ENCODE assay signal across 17 cellular contexts in the genomic region with DNA sequence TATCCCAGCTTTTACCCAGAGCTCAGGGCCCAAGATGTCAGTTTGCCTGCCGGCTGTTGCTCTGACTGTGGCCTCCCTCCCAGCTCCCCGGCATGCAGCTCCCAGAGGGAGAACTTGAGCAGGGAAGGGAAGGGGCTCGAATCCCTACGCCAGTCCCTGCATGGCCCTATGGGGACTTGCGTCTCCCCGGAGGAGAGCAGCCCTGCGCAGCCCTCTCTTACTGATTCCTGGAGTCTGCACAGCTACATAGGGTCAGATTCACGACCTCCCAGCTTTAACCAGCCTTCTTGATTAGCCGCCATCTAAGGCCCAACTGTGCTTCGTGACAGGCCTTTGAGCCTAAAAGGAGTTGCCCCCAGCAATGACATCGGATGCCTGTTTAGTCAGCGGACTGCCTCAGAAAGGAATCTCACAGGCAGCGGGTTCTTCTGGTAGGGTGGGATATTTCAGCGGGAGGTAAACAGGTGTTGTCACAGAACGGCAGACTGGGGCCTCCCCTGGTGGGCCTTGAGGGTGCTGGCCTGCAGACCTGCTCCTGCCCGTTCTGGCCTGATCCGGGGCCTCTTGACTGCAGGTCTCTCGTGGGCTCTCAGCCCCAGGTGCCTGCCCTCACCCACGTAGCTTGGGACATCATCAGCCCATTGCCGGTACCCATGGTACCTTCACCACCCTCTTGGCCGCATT. TPM values are rescaled to one million over a fixed set of nuclear protein-coding genes. Genes with fewer than 3 reads are reported as not detected.
DNase-seq lines count a peak whose midpoint lies in the region; ATAC-seq, FAIRE-seq and TF ChIP-seq lines count a peak whose summit lies in the region.
"Had no signal": no experiment of that assay in that cellular context is flagged by ENCODE, and none has a peak within 500 bp of the region (broad histone marks: within the 10 kb centered on the region; RNA-seq: fewer than 3 reads in every experiment).

No MANE protein-coding gene starts in this region.

- no peak overlapping the region for H3K9ac ChIP-seq in kidney (ENCODE audit: low read length in 2 of 2)
- H3K9ac ChIP-seq in trophoblast cell (ENCODE audit: low read length): no peak overlapping the region

- DNase-seq in left ventricle myocardium inferior: peak; percentile 10
- DNase-seq in right atrium auricular region (ENCODE audit: low spot score): no peak
- peak; percentile 63 for DNase-seq in kidney
- peak; percentile 95 for DNase-seq in trophoblast cell
- no peak for DNase-seq in NCI-H526 (lab: John Stamatoyannopoulos, UW)
- DNase-seq in activated CD4-positive, CD25-positive, alpha-beta regulatory T cell (lab: John Stamatoyannopoulos, UW): no peak
- DNase-seq: DMS53, H7, Karpas-422, MM.1S, NCI-H1105 treated with DMSO at 0.1 percent for 48 hours, NCI-H187 had no signal

- no peak overlapping the region for H4K8ac ChIP-seq in trophoblast cell (ENCODE audit: low read depth, low read length)

- peaks cover 1% of the 10 kb centered on the region for H3K79me2 ChIP-seq in trophoblast cell (ENCODE audit: control insufficient read depth, insufficient read depth, low read length, poor library complexity)

- H3K4ac ChIP-seq in trophoblast cell (ENCODE audit: low read depth, low read length): no peak overlapping the region

- peak overlapping the region; percentile 64 for H4K91ac ChIP-seq in trophoblast cell (ENCODE audit: low read depth, low read length)

- H3K27me3 ChIP-seq in left ventricle myocardium inferior (ENCODE audit: low read depth): no peaks in the 10 kb centered on the region
- H3K27me3 ChIP-seq in right atrium auricular region: no peaks in the 10 kb centered on the region
- no peaks in the 10 kb centered on the region for H3K27me3 ChIP-seq in trophoblast cell (ENCODE audit: insufficient read depth, low read length)
- H3K27me3 ChIP-seq: Peyer's patch had no signal

- ATAC-seq in HG02981 (IDR thresholded peaks at IDR 0.05; ENCODE audit: unreplicated experiment): no peak
- ATAC-seq: GM12878 had no signal

- peak overlapping the region; percentile 19 for H2BK12ac ChIP-seq in trophoblast cell (ENCODE audit: low read length)

- no peak overlapping the region for H2AFZ ChIP-seq in trophoblast cell (ENCODE audit: insufficient read depth, low read length, poor library complexity)

- no CpG with 5 or more reads among the region's 21 CpGs for WGBS in trophoblast cell (ENCODE audit: extremely low coverage, insufficient coverage, insufficient read length)

- peak overlapping the region; percentile 49 for H2BK5ac ChIP-seq in trophoblast cell (ENCODE audit: low read depth, low read length, poor library complexity)

- no peak overlapping the region for H3K27ac ChIP-seq in left ventricle myocardium inferior (replicated peaks)
- no peak overlapping the region for H3K27ac ChIP-seq in right atrium auricular region
- no peak overlapping the region for H3K27ac ChIP-seq in kidney (ENCODE audit: low read depth in 2 of 2, low read length in 2 of 2)
- peak overlapping the region; percentile 24 for H3K27ac ChIP-seq in trophoblast cell (ENCODE audit: low read depth, low read length)
- H3K27ac ChIP-seq: Peyer's patch had no signal

- H3K4me1 ChIP-seq in left ventricle myocardium inferior (peaks cover 19% of the 10 kb centered on the region), right atrium auricular region (peaks cover 0 to 9% of the 10 kb centered on the region in 2 donors), kidney (ENCODE audit: control insufficient read depth in 1 of 2, insufficient read depth in 1 of 2, low read depth in 1 of 2, low read length in 2 of 2) (peaks cover 0 to 20% of the 10 kb centered on the region in 2 donors), trophoblast cell (ENCODE audit: control insufficient read depth in 1 of 2, insufficient read depth in 2 of 2, low read length in 2 of 2) (peaks cover 45 to 50% of the 10 kb centered on the region in 2 experiments)
- H3K4me1 ChIP-seq: Peyer's patch had no signal

- H3K9me3 ChIP-seq in left ventricle myocardium inferior (replicated peaks) (no peaks in the 10 kb centered on the region), right atrium auricular region (no peaks in the 10 kb centered on the region), kidney (ENCODE audit: control insufficient read depth in 1 of 2, low read length in 2 of 2) (no peaks in the 10 kb centered on the region), trophoblast cell (ENCODE audit: insufficient read depth, low read depth, low read length) (peaks cover 3% of the 10 kb centered on the region)
- H3K9me3 ChIP-seq: Caco-2, Peyer's patch had no signal

- no peak overlapping the region for H4K12ac ChIP-seq in trophoblast cell (ENCODE audit: low read depth, low read length)

- peak overlapping the region; percentile 21 for H2AK5ac ChIP-seq in trophoblast cell (ENCODE audit: low read length)

- TF ChIP-seq CTCF in left ventricle myocardium inferior (IDR thresholded peaks at IDR 0.05; ENCODE audit: borderline replicate concordance): no peak
- no peak for TF ChIP-seq CTCF in right atrium auricular region (IDR thresholded peaks at IDR 0.05)
- no peak for TF ChIP-seq CTCF in kidney (IDR thresholded peaks at IDR 0.05; ENCODE audit: borderline replicate concordance, extremely low read depth, insufficient read depth)

- no peak overlapping the region for H3K4me2 ChIP-seq in trophoblast cell (ENCODE audit: low read length)

- H3K79me1 ChIP-seq in trophoblast cell (ENCODE audit: low read length): peaks cover 38% of the 10 kb centered on the region

- H3K18ac ChIP-seq in trophoblast cell (ENCODE audit: low read length): peak overlapping the region; percentile 10

- H2BK120ac ChIP-seq in trophoblast cell (ENCODE audit: insufficient read depth, low read length, poor library complexity): peak overlapping the region; percentile 34

- H3K36me3 ChIP-seq in left ventricle myocardium inferior: no peaks in the 10 kb centered on the region
- H3K36me3 ChIP-seq in right atrium auricular region: no peaks in the 10 kb centered on the region
- H3K36me3 ChIP-seq in kidney (ENCODE audit: control insufficient read depth in 1 of 2, insufficient read depth in 2 of 2, low read length in 2 of 2): no peaks in the 10 kb centered on the region
- H3K36me3 ChIP-seq in trophoblast cell (ENCODE audit: control insufficient read depth in 1 of 2, insufficient read depth in 2 of 2, low read length in 2 of 2): no peaks in the 10 kb centered on the region
- H3K36me3 ChIP-seq: Peyer's patch had no signal

- intact Hi-C loops in left ventricle myocardium inferior (cut with micrococcal nuclease) (no loop called here), kidney (cut with DNase I) (no loop called here)

- H3K23ac ChIP-seq in trophoblast cell (ENCODE audit: low read length): no peak overlapping the region

- no peak for FAIRE-seq in kidney (lab: Jason Lieb, UNC)
- FAIRE-seq: GM12878, GM18507 had no signal

- H3K4me3 ChIP-seq in left ventricle myocardium inferior (no peak overlapping the region), right atrium auricular region (no peak overlapping the region), kidney (ENCODE audit: low read length in 2 of 2) (no peak overlapping the region), trophoblast cell (ENCODE audit: low read depth, low read length) (no peak overlapping the region)
- H3K4me3 ChIP-seq: GM12878, Peyer's patch had no signal

- peak overlapping the region; percentile 37 for H3K14ac ChIP-seq in trophoblast cell (ENCODE audit: low read length)

RNA-seq across cellular contexts. Expression of gene KCNQ1OT1, which starts 43.8 kb away (rescaled TPM):
- 0.33 TPM for total RNA-seq in left ventricle myocardium inferior
- total RNA-seq in right atrium auricular region: under 1 TPM; 0.35 to 0.37 TPM
- 4.4 TPM for total RNA-seq in kidney
- polyA plus RNA-seq in kidney (ENCODE audit: insufficient read depth, low read depth, low replicate concordance): 0.22 TPM
- 0.19 and 0.21 TPM in 2 replicates for polyA plus RNA-seq in trophoblast cell (2013)

Comparison
In these comparisons a context has a peak if more than half of its experiments do, and no peak if none do; other contexts are left out.
1. DNase-seq: peak in left ventricle myocardium inferior (single experiment), kidney (single experiment) and trophoblast cell (2 of 2); none in right atrium auricular region (single experiment), NCI-H526 (0 of 2) and activated CD4-positive, CD25-positive, alpha-beta regulatory T cell (0 of 4).